16 cellular contexts compared by ENCODE assay signal in genomic region chr5:175472378-175472777, GRCh38. TPM values are rescaled to one million over a fixed set of nuclear protein-coding genes. Genes with fewer than 3 reads are reported as not detected.
DNase-seq lines count a peak whose midpoint lies in the region; ATAC-seq and TF ChIP-seq lines count a peak whose summit lies in the region.
"Had no signal": no experiment of that assay in that cellular context is flagged by ENCODE, and none has a peak within 500 bp of the region (broad histone marks: within the 10 kb centered on the region; RNA-seq: fewer than 3 reads in every experiment).

No MANE protein-coding gene starts in this region.

- no peak for DNase-seq in activated naive CD8-positive, alpha-beta T cell treated with anti-CD3 and anti-CD28 coated beads for 36 hours
- DNase-seq in activated naive CD8-positive, alpha-beta T cell treated with anti-CD3 and anti-CD28 coated beads, Interleukin-2, amount 50 U/mL, for 24 hours: no peak
- DNase-seq in islet precursor cell: peak; percentile 17
- DNase-seq in erythroblast (lab: John Stamatoyannopoulos, UW): no peak
- no peak for DNase-seq in RPMI8226
- DNase-seq: AML-193; Caco-2; Calu3; CD4-positive, alpha-beta T cell; DMS79 treated with DMSO at 0.1 percent for 48 hours; GF-D8 had no signal

- no peaks in the 10 kb centered on the region for H3K36me3 Mint-ChIP-seq in activated naive CD8-positive, alpha-beta T cell treated with anti-CD3 and anti-CD28 coated beads for 36 hours
- no peaks in the 10 kb centered on the region for H3K36me3 Mint-ChIP-seq in activated naive CD8-positive, alpha-beta T cell treated with anti-CD3 and anti-CD28 coated beads, Interleukin-2, amount 50 U/mL, for 24 hours (ENCODE audit: low read depth)
- no peaks in the 10 kb centered on the region for H3K36me3 Mint-ChIP-seq in activated T-helper 17 cell treated with anti-CD3 and anti-CD28 coated beads, Interleukin-2, amount 50 U/mL, for 72 hours (ENCODE audit: low read depth)
- H3K36me3 Mint-ChIP-seq: CD8-positive, alpha-beta T cell had no signal

- H3K4me1 Mint-ChIP-seq in activated naive CD8-positive, alpha-beta T cell treated with anti-CD3 and anti-CD28 coated beads for 36 hours: peaks cover 23% of the 10 kb centered on the region
- peaks cover 27% of the 10 kb centered on the region for H3K4me1 Mint-ChIP-seq in activated naive CD8-positive, alpha-beta T cell treated with anti-CD3 and anti-CD28 coated beads, Interleukin-2, amount 50 U/mL, for 24 hours
- peaks cover 16% of the 10 kb centered on the region for H3K4me1 Mint-ChIP-seq in activated T-helper 17 cell treated with anti-CD3 and anti-CD28 coated beads, Interleukin-2, amount 50 U/mL, for 72 hours
- H3K4me1 Mint-ChIP-seq: B cell had no signal

- H3K27me3 Mint-ChIP-seq in activated naive CD8-positive, alpha-beta T cell treated with anti-CD3 and anti-CD28 coated beads for 36 hours: no peaks in the 10 kb centered on the region
- H3K27me3 Mint-ChIP-seq in activated naive CD8-positive, alpha-beta T cell treated with anti-CD3 and anti-CD28 coated beads, Interleukin-2, amount 50 U/mL, for 24 hours: peaks cover 1% of the 10 kb centered on the region
- H3K27me3 Mint-ChIP-seq in activated T-helper 17 cell treated with anti-CD3 and anti-CD28 coated beads, Interleukin-2, amount 50 U/mL, for 72 hours: peaks cover 7% of the 10 kb centered on the region

- TF ChIP-seq POLR2A in erythroblast (IDR thresholded peaks at IDR 0.05; ENCODE audit: low read length): no peak

- no peak overlapping the region for H3K4me3 Mint-ChIP-seq in activated naive CD8-positive, alpha-beta T cell treated with anti-CD3 and anti-CD28 coated beads for 36 hours
- no peak overlapping the region for H3K4me3 Mint-ChIP-seq in activated naive CD8-positive, alpha-beta T cell treated with anti-CD3 and anti-CD28 coated beads, Interleukin-2, amount 50 U/mL, for 24 hours
- H3K4me3 Mint-ChIP-seq in activated T-helper 17 cell treated with anti-CD3 and anti-CD28 coated beads, Interleukin-2, amount 50 U/mL, for 72 hours: peak overlapping the region; percentile 29
- H3K4me3 Mint-ChIP-seq: B cell; CD4-positive, alpha-beta T cell; CD8-positive, alpha-beta T cell had no signal

- peak overlapping the region; percentile 25 for H3K27ac Mint-ChIP-seq in activated naive CD8-positive, alpha-beta T cell treated with anti-CD3 and anti-CD28 coated beads for 36 hours
- H3K27ac Mint-ChIP-seq in activated naive CD8-positive, alpha-beta T cell treated with anti-CD3 and anti-CD28 coated beads, Interleukin-2, amount 50 U/mL, for 24 hours: no peak overlapping the region
- no peak overlapping the region for H3K27ac Mint-ChIP-seq in activated T-helper 17 cell treated with anti-CD3 and anti-CD28 coated beads, Interleukin-2, amount 50 U/mL, for 72 hours
- H3K27ac Mint-ChIP-seq: B cell; CD4-positive, alpha-beta T cell; CD8-positive, alpha-beta T cell had no signal

- ATAC-seq in activated naive CD8-positive, alpha-beta T cell treated with anti-CD3 and anti-CD28 coated beads, Interleukin-2, amount 50 U/mL, for 24 hours: no peak
- no peak for ATAC-seq in activated T-helper 17 cell treated with anti-CD3 and anti-CD28 coated beads, Interleukin-2, amount 50 U/mL, for 72 hours (replicated peaks)

- peaks cover 2% of the 10 kb centered on the region for H3K9me3 Mint-ChIP-seq in activated naive CD8-positive, alpha-beta T cell treated with anti-CD3 and anti-CD28 coated beads for 36 hours
- no peaks in the 10 kb centered on the region for H3K9me3 Mint-ChIP-seq in activated naive CD8-positive, alpha-beta T cell treated with anti-CD3 and anti-CD28 coated beads, Interleukin-2, amount 50 U/mL, for 24 hours
- H3K9me3 Mint-ChIP-seq in activated T-helper 17 cell treated with anti-CD3 and anti-CD28 coated beads, Interleukin-2, amount 50 U/mL, for 72 hours: no peaks in the 10 kb centered on the region
- H3K9me3 Mint-ChIP-seq: CD4-positive, alpha-beta T cell; CD8-positive, alpha-beta T cell had no signal

RNA-seq across cellular contexts. Expression of gene SFXN1, which starts 6.0 kb away (rescaled TPM):
- total RNA-seq in activated naive CD8-positive, alpha-beta T cell treated with anti-CD3 and anti-CD28 coated beads for 36 hours: 100 to 1,000 TPM; 506 to 523 TPM
- 100 to 1,000 TPM; 225 to 256 TPM for total RNA-seq in activated T-helper 17 cell treated with anti-CD3 and anti-CD28 coated beads, Interleukin-2, amount 50 U/mL, for 72 hours

RNA-seq across cellular contexts. Expression of gene DRD1, which starts 28.4 kb away (rescaled TPM):
- total RNA-seq in activated naive CD8-positive, alpha-beta T cell treated with anti-CD3 and anti-CD28 coated beads for 36 hours: not detected
- total RNA-seq in activated T-helper 17 cell treated with anti-CD3 and anti-CD28 coated beads, Interleukin-2, amount 50 U/mL, for 72 hours: not detected
- total RNA-seq: A172; B cell; Caco-2; Calu3; CD4-positive, alpha-beta T cell; CD8-positive, alpha-beta T cell; GM12878 had no signal
